ENCODE assay signal across 1 cellular context in genomic region chr18:22556271-22556990, GRCh38.
TF ChIP-seq lines count a peak whose summit lies in the region.

No MANE protein-coding gene starts in this region.

TF ChIP-seq in IMR-90, 13 proteins besides CTCF, POLR2A, EP300 and RAD21:
- TF ChIP-seq MXI1 (IDR thresholded peaks at IDR 0.05; ENCODE audit: borderline replicate concordance, low read depth, low read length) (no peak), SMC3 (IDR thresholded peaks at IDR 0.05; ENCODE audit: low read depth, low read length) (no peak), MAFK (IDR thresholded peaks at IDR 0.05; ENCODE audit: low read depth, low read length) (no peak), FOS (IDR thresholded peaks at IDR 0.05; ENCODE audit: low read depth, low read length) (no peak), CHD1 (IDR thresholded peaks at IDR 0.05; ENCODE audit: low read depth, low read length) (no peak), RCOR1 (IDR thresholded peaks at IDR 0.05; ENCODE audit: insufficient replicate concordance, low read length) (no peak), MAZ (IDR thresholded peaks at IDR 0.05; ENCODE audit: borderline replicate concordance, low read depth, low read length) (no peak), USF2 (IDR thresholded peaks at IDR 0.05; ENCODE audit: low read depth, low read length) (no peak), RFX5 (IDR thresholded peaks at IDR 0.05; ENCODE audit: low read depth, low read length) (no peak), CEBPB (IDR thresholded peaks at IDR 0.05; ENCODE audit: low read depth, low read length) (no peak), ELK1 (IDR thresholded peaks at IDR 0.05; ENCODE audit: borderline replicate concordance, low read depth, low read length) (no peak), NFE2L2 (IDR thresholded peaks at IDR 0.05; ENCODE audit: low read depth, low read length) (no peak), BHLHE40 (IDR thresholded peaks at IDR 0.05; ENCODE audit: low read depth, low read length) (no peak)
TF ChIP-seq in IMR-90: peak in this region for 0.
